Comparison of ENCODE assay signal across 1 cellular context in the genomic region with DNA sequence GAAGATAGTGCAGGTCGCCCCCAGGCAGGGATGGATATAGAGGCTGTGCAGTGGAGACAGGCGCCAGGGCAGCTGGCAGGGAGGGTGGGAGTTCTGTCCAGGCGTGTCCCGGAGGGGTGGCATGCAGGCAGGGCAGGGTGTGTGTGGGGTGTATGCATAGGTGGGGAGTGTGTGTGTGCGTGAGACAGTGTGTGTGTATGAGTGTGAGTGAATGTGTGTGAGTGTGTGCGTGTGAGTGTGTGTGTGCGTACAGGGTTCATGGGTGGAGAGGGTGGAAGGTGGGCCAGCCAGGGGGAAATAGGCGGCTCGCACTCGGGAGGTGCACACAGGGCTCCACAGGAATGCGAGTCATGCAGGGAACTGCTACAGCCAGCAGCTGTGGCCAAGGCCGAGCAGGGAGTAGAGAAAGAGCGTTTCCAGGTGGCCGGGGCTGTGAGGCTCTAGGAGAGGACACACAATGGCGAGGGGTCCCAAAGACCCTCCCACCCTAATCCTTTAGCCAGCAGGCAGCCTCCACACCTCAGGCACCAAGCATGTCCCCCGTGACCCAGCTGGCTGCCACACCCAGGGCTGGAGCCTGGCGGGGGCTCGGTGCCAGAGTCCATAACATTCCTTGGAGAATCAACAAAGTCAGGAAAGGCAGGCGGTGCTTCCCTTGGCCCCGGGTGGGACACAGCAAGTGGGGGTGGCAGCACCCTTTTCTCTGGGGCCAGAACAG.
A peak's percentile ranks its signal among the peaks of the same experiment; 100 is the strongest.
TF ChIP-seq lines count a peak whose summit lies in the region.

No MANE protein-coding gene starts in this region.

TF ChIP-seq in HepG2, 621 proteins besides CTCF, POLR2A, EP300 and RAD21 (continued from another document and continues in another):
- TF ChIP-seq SRSF9 (IDR thresholded peaks at IDR 0.05; ENCODE audit: borderline replicate concordance, insufficient read depth, low read depth, low read length, poor library complexity, severe bottlenecking) (no peak), NFE2L1 (CRISPR knock-in tag; IDR thresholded peaks at IDR 0.05; ENCODE audit: borderline replicate concordance) (no peak), ZNF253 (CRISPR knock-in tag; IDR thresholded peaks at IDR 0.05; ENCODE audit: borderline replicate concordance) (peak; percentile 18; the same call in 1 of the 2 replicates), ZNF670 (CRISPR knock-in tag; IDR thresholded peaks at IDR 0.05; ENCODE audit: borderline replicate concordance) (no peak), ZFYVE20 (CRISPR knock-in tag; IDR thresholded peaks at IDR 0.05; ENCODE audit: borderline replicate concordance, low read depth) (no peak), NBN (conservative IDR thresholded peaks at IDR 0.05) (no peak), ZNF230 (CRISPR knock-in tag; IDR thresholded peaks at IDR 0.05) (no peak), MTA1 (CRISPR knock-in tag; IDR thresholded peaks at IDR 0.05; ENCODE audit: borderline replicate concordance) (peak; percentile 70; the same call in 1 of the 2 replicates), GATAD1 (CRISPR knock-in tag; IDR thresholded peaks at IDR 0.05) (peak; percentile 26; the same call in 1 of the 2 replicates), TARDBP (CRISPR knock-in tag; IDR thresholded peaks at IDR 0.05) (peak; percentile 59; the same call in 1 of the 2 replicates), ZBTB3 (CRISPR knock-in tag; IDR thresholded peaks at IDR 0.05; ENCODE audit: borderline replicate concordance, low read depth) (no peak), ZBTB7B (CRISPR knock-in tag; IDR thresholded peaks at IDR 0.05) (peak; percentile 96), NCOA5 (CRISPR knock-in tag; IDR thresholded peaks at IDR 0.05) (no peak), RNF2 (conservative IDR thresholded peaks at IDR 0.05; ENCODE audit: low read depth) (no peak), ZNF713 (CRISPR knock-in tag; IDR thresholded peaks at IDR 0.05) (no peak), PTBP1 (IDR thresholded peaks at IDR 0.05; ENCODE audit: low read depth, low read length, poor library complexity, severe bottlenecking) (no peak), GATAD2A (CRISPR knock-in tag; IDR thresholded peaks at IDR 0.05) (peak; percentile 70), GPN1 (CRISPR knock-in tag; IDR thresholded peaks at IDR 0.05; ENCODE audit: borderline replicate concordance) (no peak), TEAD3 (CRISPR knock-in tag; optimal IDR thresholded peaks at IDR 0.05; ENCODE audit: borderline replicate concordance) (peak; percentile 92), ZNF121 (CRISPR knock-in tag; IDR thresholded peaks at IDR 0.05) (0 out of 2 replicates have a peak, but pooled peaks have one; percentile 0), PHF20 (CRISPR knock-in tag; IDR thresholded peaks at IDR 0.05) (no peak; the same call in 1 of the 2 replicates), FOSL2 (CRISPR knock-in tag; IDR thresholded peaks at IDR 0.05) (peak; percentile 62; the same call in 1 of the 2 replicates), SMAD1 (CRISPR knock-in tag; IDR thresholded peaks at IDR 0.05; ENCODE audit: borderline replicate concordance, low read depth) (no peak), ZNF891 (CRISPR knock-in tag; IDR thresholded peaks at IDR 0.05) (no peak), ATF7 (IDR thresholded peaks at IDR 0.05) (no peak), ATF7 (CRISPR knock-in tag; IDR thresholded peaks at IDR 0.05) (no peak), MAF1 (CRISPR knock-in tag; IDR thresholded peaks at IDR 0.05; ENCODE audit: borderline replicate concordance) (no peak)
- TF ChIP-seq, protein P1, sequence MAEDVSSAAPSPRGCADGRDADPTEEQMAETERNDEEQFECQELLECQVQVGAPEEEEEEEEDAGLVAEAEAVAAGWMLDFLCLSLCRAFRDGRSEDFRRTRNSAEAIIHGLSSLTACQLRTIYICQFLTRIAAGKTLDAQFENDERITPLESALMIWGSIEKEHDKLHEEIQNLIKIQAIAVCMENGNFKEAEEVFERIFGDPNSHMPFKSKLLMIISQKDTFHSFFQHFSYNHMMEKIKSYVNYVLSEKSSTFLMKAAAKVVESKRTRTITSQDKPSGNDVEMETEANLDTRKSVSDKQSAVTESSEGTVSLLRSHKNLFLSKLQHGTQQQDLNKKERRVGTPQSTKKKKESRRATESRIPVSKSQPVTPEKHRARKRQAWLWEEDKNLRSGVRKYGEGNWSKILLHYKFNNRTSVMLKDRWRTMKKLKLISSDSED (CRISPR knock-in tag; IDR thresholded peaks at IDR 0.05), result no peak
- TF ChIP-seq, protein P2, sequence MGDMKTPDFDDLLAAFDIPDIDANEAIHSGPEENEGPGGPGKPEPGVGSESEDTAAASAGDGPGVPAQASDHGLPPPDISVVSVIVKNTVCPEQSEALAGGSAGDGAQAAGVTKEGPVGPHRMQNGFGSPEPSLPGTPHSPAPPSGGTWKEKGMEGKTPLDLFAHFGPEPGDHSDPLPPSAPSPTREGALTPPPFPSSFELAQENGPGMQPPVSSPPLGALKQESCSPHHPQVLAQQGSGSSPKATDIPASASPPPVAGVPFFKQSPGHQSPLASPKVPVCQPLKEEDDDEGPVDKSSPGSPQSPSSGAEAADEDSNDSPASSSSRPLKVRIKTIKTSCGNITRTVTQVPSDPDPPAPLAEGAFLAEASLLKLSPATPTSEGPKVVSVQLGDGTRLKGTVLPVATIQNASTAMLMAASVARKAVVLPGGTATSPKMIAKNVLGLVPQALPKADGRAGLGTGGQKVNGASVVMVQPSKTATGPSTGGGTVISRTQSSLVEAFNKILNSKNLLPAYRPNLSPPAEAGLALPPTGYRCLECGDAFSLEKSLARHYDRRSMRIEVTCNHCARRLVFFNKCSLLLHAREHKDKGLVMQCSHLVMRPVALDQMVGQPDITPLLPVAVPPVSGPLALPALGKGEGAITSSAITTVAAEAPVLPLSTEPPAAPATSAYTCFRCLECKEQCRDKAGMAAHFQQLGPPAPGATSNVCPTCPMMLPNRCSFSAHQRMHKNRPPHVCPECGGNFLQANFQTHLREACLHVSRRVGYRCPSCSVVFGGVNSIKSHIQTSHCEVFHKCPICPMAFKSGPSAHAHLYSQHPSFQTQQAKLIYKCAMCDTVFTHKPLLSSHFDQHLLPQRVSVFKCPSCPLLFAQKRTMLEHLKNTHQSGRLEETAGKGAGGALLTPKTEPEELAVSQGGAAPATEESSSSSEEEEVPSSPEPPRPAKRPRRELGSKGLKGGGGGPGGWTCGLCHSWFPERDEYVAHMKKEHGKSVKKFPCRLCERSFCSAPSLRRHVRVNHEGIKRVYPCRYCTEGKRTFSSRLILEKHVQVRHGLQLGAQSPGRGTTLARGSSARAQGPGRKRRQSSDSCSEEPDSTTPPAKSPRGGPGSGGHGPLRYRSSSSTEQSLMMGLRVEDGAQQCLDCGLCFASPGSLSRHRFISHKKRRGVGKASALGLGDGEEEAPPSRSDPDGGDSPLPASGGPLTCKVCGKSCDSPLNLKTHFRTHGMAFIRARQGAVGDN (CRISPR knock-in tag; IDR thresholded peaks at IDR 0.05), result peak; percentile 87
- TF ChIP-seq, protein P3, sequence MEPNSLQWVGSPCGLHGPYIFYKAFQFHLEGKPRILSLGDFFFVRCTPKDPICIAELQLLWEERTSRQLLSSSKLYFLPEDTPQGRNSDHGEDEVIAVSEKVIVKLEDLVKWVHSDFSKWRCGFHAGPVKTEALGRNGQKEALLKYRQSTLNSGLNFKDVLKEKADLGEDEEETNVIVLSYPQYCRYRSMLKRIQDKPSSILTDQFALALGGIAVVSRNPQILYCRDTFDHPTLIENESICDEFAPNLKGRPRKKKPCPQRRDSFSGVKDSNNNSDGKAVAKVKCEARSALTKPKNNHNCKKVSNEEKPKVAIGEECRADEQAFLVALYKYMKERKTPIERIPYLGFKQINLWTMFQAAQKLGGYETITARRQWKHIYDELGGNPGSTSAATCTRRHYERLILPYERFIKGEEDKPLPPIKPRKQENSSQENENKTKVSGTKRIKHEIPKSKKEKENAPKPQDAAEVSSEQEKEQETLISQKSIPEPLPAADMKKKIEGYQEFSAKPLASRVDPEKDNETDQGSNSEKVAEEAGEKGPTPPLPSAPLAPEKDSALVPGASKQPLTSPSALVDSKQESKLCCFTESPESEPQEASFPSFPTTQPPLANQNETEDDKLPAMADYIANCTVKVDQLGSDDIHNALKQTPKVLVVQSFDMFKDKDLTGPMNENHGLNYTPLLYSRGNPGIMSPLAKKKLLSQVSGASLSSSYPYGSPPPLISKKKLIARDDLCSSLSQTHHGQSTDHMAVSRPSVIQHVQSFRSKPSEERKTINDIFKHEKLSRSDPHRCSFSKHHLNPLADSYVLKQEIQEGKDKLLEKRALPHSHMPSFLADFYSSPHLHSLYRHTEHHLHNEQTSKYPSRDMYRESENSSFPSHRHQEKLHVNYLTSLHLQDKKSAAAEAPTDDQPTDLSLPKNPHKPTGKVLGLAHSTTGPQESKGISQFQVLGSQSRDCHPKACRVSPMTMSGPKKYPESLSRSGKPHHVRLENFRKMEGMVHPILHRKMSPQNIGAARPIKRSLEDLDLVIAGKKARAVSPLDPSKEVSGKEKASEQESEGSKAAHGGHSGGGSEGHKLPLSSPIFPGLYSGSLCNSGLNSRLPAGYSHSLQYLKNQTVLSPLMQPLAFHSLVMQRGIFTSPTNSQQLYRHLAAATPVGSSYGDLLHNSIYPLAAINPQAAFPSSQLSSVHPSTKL (CRISPR knock-in tag; IDR thresholded peaks at IDR 0.05), result peak; percentile 76
- TF ChIP-seq, protein P4, sequence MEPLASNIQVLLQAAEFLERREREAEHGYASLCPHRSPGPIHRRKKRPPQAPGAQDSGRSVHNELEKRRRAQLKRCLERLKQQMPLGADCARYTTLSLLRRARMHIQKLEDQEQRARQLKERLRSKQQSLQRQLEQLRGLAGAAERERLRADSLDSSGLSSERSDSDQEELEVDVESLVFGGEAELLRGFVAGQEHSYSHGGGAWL (CRISPR knock-in tag; IDR thresholded peaks at IDR 0.05), result no peak
- TF ChIP-seq, protein P5, sequence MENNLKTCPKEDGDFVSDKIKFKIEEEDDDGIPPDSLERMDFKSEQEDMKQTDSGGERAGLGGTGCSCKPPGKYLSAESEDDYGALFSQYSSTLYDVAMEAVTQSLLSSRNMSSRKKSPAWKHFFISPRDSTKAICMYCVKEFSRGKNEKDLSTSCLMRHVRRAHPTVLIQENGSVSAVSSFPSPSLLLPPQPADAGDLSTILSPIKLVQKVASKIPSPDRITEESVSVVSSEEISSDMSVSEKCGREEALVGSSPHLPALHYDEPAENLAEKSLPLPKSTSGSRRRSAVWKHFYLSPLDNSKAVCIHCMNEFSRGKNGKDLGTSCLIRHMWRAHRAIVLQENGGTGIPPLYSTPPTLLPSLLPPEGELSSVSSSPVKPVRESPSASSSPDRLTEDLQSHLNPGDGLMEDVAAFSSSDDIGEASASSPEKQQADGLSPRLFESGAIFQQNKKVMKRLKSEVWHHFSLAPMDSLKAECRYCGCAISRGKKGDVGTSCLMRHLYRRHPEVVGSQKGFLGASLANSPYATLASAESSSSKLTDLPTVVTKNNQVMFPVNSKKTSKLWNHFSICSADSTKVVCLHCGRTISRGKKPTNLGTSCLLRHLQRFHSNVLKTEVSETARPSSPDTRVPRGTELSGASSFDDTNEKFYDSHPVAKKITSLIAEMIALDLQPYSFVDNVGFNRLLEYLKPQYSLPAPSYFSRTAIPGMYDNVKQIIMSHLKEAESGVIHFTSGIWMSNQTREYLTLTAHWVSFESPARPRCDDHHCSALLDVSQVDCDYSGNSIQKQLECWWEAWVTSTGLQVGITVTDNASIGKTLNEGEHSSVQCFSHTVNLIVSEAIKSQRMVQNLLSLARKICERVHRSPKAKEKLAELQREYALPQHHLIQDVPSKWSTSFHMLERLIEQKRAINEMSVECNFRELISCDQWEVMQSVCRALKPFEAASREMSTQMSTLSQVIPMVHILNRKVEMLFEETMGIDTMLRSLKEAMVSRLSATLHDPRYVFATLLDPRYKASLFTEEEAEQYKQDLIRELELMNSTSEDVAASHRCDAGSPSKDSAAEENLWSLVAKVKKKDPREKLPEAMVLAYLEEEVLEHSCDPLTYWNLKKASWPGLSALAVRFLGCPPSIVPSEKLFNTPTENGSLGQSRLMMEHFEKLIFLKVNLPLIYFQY (CRISPR knock-in tag; IDR thresholded peaks at IDR 0.05; ENCODE audit: borderline replicate concordance), result peak; percentile 49; the same call in 1 of the 2 replicates
- TF ChIP-seq, protein P6, sequence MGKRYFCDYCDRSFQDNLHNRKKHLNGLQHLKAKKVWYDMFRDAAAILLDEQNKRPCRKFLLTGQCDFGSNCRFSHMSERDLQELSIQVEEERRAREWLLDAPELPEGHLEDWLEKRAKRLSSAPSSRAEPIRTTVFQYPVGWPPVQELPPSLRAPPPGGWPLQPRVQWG (CRISPR knock-in tag; IDR thresholded peaks at IDR 0.05; ENCODE audit: borderline replicate concordance, low read depth), result no peak
- TF ChIP-seq, protein P7, sequence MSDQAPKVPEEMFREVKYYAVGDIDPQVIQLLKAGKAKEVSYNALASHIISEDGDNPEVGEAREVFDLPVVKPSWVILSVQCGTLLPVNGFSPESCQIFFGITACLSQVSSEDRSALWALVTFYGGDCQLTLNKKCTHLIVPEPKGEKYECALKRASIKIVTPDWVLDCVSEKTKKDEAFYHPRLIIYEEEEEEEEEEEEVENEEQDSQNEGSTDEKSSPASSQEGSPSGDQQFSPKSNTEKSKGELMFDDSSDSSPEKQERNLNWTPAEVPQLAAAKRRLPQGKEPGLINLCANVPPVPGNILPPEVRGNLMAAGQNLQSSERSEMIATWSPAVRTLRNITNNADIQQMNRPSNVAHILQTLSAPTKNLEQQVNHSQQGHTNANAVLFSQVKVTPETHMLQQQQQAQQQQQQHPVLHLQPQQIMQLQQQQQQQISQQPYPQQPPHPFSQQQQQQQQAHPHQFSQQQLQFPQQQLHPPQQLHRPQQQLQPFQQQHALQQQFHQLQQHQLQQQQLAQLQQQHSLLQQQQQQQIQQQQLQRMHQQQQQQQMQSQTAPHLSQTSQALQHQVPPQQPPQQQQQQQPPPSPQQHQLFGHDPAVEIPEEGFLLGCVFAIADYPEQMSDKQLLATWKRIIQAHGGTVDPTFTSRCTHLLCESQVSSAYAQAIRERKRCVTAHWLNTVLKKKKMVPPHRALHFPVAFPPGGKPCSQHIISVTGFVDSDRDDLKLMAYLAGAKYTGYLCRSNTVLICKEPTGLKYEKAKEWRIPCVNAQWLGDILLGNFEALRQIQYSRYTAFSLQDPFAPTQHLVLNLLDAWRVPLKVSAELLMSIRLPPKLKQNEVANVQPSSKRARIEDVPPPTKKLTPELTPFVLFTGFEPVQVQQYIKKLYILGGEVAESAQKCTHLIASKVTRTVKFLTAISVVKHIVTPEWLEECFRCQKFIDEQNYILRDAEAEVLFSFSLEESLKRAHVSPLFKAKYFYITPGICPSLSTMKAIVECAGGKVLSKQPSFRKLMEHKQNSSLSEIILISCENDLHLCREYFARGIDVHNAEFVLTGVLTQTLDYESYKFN (CRISPR knock-in tag; conservative IDR thresholded peaks at IDR 0.05), result peak; percentile 89
- TF ChIP-seq, protein P8, sequence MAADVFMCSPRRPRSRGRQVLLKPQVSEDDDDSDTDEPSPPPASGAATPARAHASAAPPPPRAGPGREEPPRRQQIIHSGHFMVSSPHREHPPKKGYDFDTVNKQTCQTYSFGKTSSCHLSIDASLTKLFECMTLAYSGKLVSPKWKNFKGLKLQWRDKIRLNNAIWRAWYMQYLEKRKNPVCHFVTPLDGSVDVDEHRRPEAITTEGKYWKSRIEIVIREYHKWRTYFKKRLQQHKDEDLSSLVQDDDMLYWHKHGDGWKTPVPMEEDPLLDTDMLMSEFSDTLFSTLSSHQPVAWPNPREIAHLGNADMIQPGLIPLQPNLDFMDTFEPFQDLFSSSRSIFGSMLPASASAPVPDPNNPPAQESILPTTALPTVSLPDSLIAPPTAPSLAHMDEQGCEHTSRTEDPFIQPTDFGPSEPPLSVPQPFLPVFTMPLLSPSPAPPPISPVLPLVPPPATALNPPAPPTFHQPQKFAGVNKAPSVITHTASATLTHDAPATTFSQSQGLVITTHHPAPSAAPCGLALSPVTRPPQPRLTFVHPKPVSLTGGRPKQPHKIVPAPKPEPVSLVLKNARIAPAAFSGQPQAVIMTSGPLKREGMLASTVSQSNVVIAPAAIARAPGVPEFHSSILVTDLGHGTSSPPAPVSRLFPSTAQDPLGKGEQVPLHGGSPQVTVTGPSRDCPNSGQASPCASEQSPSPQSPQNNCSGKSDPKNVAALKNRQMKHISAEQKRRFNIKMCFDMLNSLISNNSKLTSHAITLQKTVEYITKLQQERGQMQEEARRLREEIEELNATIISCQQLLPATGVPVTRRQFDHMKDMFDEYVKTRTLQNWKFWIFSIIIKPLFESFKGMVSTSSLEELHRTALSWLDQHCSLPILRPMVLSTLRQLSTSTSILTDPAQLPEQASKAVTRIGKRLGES (CRISPR knock-in tag; IDR thresholded peaks at IDR 0.05; ENCODE audit: borderline replicate concordance), result no peak
